ENCODE assay signal across 8 cellular contexts in genomic region chr1:1692714-1693647, GRCh38. TPM values are rescaled to one million over a fixed set of nuclear protein-coding genes. Genes with fewer than 3 reads are reported as not detected.
A peak's percentile ranks its signal among the peaks of the same experiment; 100 is the strongest.
DNase-seq lines count a peak whose midpoint lies in the region; ATAC-seq, FAIRE-seq and TF ChIP-seq lines count a peak whose summit lies in the region.
"Not testable (repeated sequence)": the region's sequence is repeated elsewhere in the genome, so short reads cannot be mapped to it uniquely, and the experiment has no call there.

Gene SLC35E2B (minus strand): TSS chr1:1692795. CDS start chr1:1676699, 16,096 bp downstream.

- not testable (repeated sequence) for TF ChIP-seq CTCF in cardiac fibroblast (IDR thresholded peaks at IDR 0.05; ENCODE audit: low read depth, low read length); keratinocyte (optimal IDR thresholded peaks at IDR 0.05 in 1 of 3, IDR thresholded peaks at IDR 0.05 in 1 of 3, conservative IDR thresholded peaks at IDR 0.05 in 1 of 3; ENCODE audit: extremely low read depth in 1 of 3, insufficient read depth in 2 of 3, low read length in 3 of 3)

- peak within 1 kb of the TSS; percentile 32 for H3K4me2 ChIP-seq in keratinocyte (ENCODE audit: control insufficient read depth, extremely low read depth, insufficient read depth, low read depth, low read length)

- not testable (repeated sequence) for H3K9me3 ChIP-seq in keratinocyte (ENCODE audit: control insufficient read depth, low read depth, low read length)

- not testable (repeated sequence) for H3K27me3 ChIP-seq in keratinocyte (ENCODE audit: control insufficient read depth, extremely low read depth, insufficient read depth, low read length)

- H3K9ac ChIP-seq in keratinocyte (ENCODE audit: control insufficient read depth, extremely low read depth, insufficient read depth, low read length): peak within 1 kb of the TSS; percentile 78

- peak; percentile 71 for DNase-seq in AG08396 (ENCODE audit: low spot score)
- DNase-seq in NCI-H345 treated with DMSO at 0.1 percent for 48 hours (lab: John Stamatoyannopoulos, UW; ENCODE audit: unreplicated experiment): peak; percentile 12
- peak; percentile 45 to 89 (median 76) for DNase-seq in activated CD4-positive, CD25-positive, alpha-beta regulatory T cell (lab: John Stamatoyannopoulos, UW)
- peak; percentile 93 to 96 for DNase-seq in cardiac fibroblast (ENCODE audit: low read depth in 2 of 2)
- DNase-seq in keratinocyte (ENCODE audit: low read depth, low spot score): not testable (repeated sequence)
- DNase-seq in stimulated activated CD4-positive, alpha-beta T cell treated with anti-CD3 and anti-CD28 coated beads, Interleukin-12 subunit alpha, Interleukin-12 subunit beta, amount 100 ng/mL, for 4 hours: peak; percentile 91

- peak within 1 kb of the TSS; percentile 78 for H3K27ac ChIP-seq in keratinocyte (ENCODE audit: control insufficient read depth, insufficient read depth, low read length)

- H3K36me3 ChIP-seq in keratinocyte (ENCODE audit: control insufficient read depth in 2 of 2, extremely low read depth in 1 of 2, insufficient read depth in 2 of 2, low read length in 2 of 2): not testable (repeated sequence)

- not testable (repeated sequence) for H3K9me1 ChIP-seq in keratinocyte (ENCODE audit: control insufficient read depth, extremely low read depth, insufficient read depth, low read length)

- H4K20me1 ChIP-seq in keratinocyte (ENCODE audit: control insufficient read depth, extremely low read depth, insufficient read depth, low read length): not testable (repeated sequence)

- ATAC-seq in GM19025 (IDR thresholded peaks at IDR 0.05; ENCODE audit: low read depth, unreplicated experiment): peak; percentile 72
- ATAC-seq in HG03196 (IDR thresholded peaks at IDR 0.05; ENCODE audit: unreplicated experiment): peak; percentile 83

- dilution Hi-C loops in keratinocyte (cut with MboI; ENCODE audit: extremely low pct_ligation_motif_present, low sequenced_read_pairs): not testable (repeated sequence)

- peak within 1 kb of the TSS; percentile 53 to 56 for H3K4me3 ChIP-seq in cardiac fibroblast (replicated peaks in 1 of 2; ENCODE audit: low read depth in 2 of 2, low read length in 2 of 2)
- H3K4me3 ChIP-seq in keratinocyte (ENCODE audit: control insufficient read depth in 2 of 3, extremely low read depth in 1 of 3, insufficient read depth in 2 of 3, low read depth in 1 of 3, low read length in 3 of 3): peak within 1 kb of the TSS; percentile 49 to 54 (median 54)

- H3K79me2 ChIP-seq in keratinocyte (ENCODE audit: control insufficient read depth, insufficient read depth, low read length): not testable (repeated sequence)

- not testable (repeated sequence) for H2AFZ ChIP-seq in keratinocyte (ENCODE audit: control insufficient read depth, low read length)

- FAIRE-seq in keratinocyte (lab: Jason Lieb, UNC): peak; percentile 61

- H3K4me1 ChIP-seq in keratinocyte (ENCODE audit: control insufficient read depth, extremely low read depth, insufficient read depth, low read length): not testable (repeated sequence)

RNA-seq across cellular contexts. Expression of gene SLC35E2B, which starts in this region (rescaled TPM):
- polyA plus RNA-seq in keratinocyte: 10.3 to 11.5 TPM (median 10.7 TPM) in 3 replicates
- 4.5 TPM for polyA plus RNA-seq in keratinocyte (2011; ENCODE audit: low read depth)
- 8.1 and 9.0 TPM in 2 replicates for polyA plus RNA-seq in keratinocyte (2011; cell fraction: cytosol; rRNA removed)
- polyA plus RNA-seq in keratinocyte (2011; cell fraction: nucleus; rRNA removed): 32.7 and 34.3 TPM in 2 replicates
- 14.2 and 15.0 TPM in 2 replicates for polyA plus RNA-seq in keratinocyte (2012; ENCODE audit: low replicate concordance)
- polyA minus RNA-seq in keratinocyte: 14.0 to 24.8 TPM (median 17.5 TPM) in 3 replicates
- polyA minus RNA-seq in keratinocyte (2011; cell fraction: cytosol; rRNA and poly(A)+ RNA removed): 15.2 TPM
- 18.4 and 20.4 TPM in 2 replicates for polyA minus RNA-seq in keratinocyte (2011; cell fraction: nucleus; rRNA and poly(A)+ RNA removed)
